ENCODE assay signal across 1 cellular context in genomic region chr7:37663693-37664092, GRCh38.
TF ChIP-seq lines count a peak whose summit lies in the region.

No MANE protein-coding gene starts in this region.

TF ChIP-seq in GM12878, 131 proteins besides CTCF, POLR2A, EP300 and RAD21 (continued from another document):
- TF ChIP-seq REST (IDR thresholded peaks at IDR 0.05; ENCODE audit: low read depth, low read length) = no peak
- no peak for TF ChIP-seq SP1 (IDR thresholded peaks at IDR 0.05; ENCODE audit: low read depth, low read length)
- no peak for TF ChIP-seq TCF7 (IDR thresholded peaks at IDR 0.05; ENCODE audit: borderline replicate concordance)
- TF ChIP-seq ETV6 (conservative IDR thresholded peaks at IDR 0.05 in 1 of 2, IDR thresholded peaks at IDR 0.05 in 1 of 2; ENCODE audit: borderline replicate concordance in 1 of 2, low read depth in 1 of 2) = no peak
- no peak for TF ChIP-seq TCF3 (IDR thresholded peaks at IDR 0.05; ENCODE audit: borderline replicate concordance, insufficient read depth, low read depth, low read length)
- TF ChIP-seq HSF1 (IDR thresholded peaks at IDR 0.05; ENCODE audit: low read depth, low read length) = no peak
- no peak for TF ChIP-seq HDAC6 (IDR thresholded peaks at IDR 0.05; ENCODE audit: unreplicated experiment)
- TF ChIP-seq CBFB (IDR thresholded peaks at IDR 0.05; ENCODE audit: low read depth) = no peak
- no peak for TF ChIP-seq NFXL1 (IDR thresholded peaks at IDR 0.05; ENCODE audit: borderline replicate concordance)
- TF ChIP-seq, protein P1, sequence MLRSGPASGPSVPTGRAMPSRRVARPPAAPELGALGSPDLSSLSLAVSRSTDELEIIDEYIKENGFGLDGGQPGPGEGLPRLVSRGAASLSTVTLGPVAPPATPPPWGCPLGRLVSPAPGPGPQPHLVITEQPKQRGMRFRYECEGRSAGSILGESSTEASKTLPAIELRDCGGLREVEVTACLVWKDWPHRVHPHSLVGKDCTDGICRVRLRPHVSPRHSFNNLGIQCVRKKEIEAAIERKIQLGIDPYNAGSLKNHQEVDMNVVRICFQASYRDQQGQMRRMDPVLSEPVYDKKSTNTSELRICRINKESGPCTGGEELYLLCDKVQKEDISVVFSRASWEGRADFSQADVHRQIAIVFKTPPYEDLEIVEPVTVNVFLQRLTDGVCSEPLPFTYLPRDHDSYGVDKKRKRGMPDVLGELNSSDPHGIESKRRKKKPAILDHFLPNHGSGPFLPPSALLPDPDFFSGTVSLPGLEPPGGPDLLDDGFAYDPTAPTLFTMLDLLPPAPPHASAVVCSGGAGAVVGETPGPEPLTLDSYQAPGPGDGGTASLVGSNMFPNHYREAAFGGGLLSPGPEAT (IDR thresholded peaks at IDR 0.05; ENCODE audit: low read depth) = no peak
